11 cellular contexts compared by ENCODE assay signal in genomic region chr10:43781480-43782361, GRCh38.
DNase-seq lines count a peak whose midpoint lies in the region; ATAC-seq, FAIRE-seq and TF ChIP-seq lines count a peak whose summit lies in the region.
"Had no signal": no experiment of that assay in that cellular context is flagged by ENCODE, and none has a peak within 500 bp of the region (broad histone marks: within the 10 kb centered on the region; RNA-seq: fewer than 3 reads in every experiment).

No MANE protein-coding gene starts in this region.

- peak; percentile 13 for FAIRE-seq in HTR-8/SVneo (lab: Jason Lieb, UNC)

- peaks cover 32% of the 10 kb centered on the region for H3K4me1 Mint-ChIP-seq in activated naive CD8-positive, alpha-beta T cell (ENCODE audit: low read depth)

- peak; percentile 44 for DNase-seq in HTR-8/SVneo (ENCODE audit: insufficient read length, low spot score)
- peak; percentile 63 for DNase-seq in stimulated activated CD4-positive, alpha-beta T cell treated with anti-CD3 and anti-CD28 coated beads, Interleukin-15, amount 100 ng/mL, for 24 hours
- DNase-seq in tibial artery = no peak
- no peak for DNase-seq in HPDE6-E6E7 (ENCODE audit: extremely low spot score)

- peak; percentile 83 for ATAC-seq in GM18511 (IDR thresholded peaks at IDR 0.05; ENCODE audit: unreplicated experiment)
- no peak for ATAC-seq in HG02852 (IDR thresholded peaks at IDR 0.05; ENCODE audit: unreplicated experiment)
- no peak for ATAC-seq in HG03280 (IDR thresholded peaks at IDR 0.05; ENCODE audit: unreplicated experiment)
- ATAC-seq: Panc1, right cardiac atrium had no signal

- no peaks in the 10 kb centered on the region for H3K9me3 ChIP-seq in tibial artery
- H3K9me3 ChIP-seq: breast epithelium had no signal

- no peaks in the 10 kb centered on the region for H3K27me3 Mint-ChIP-seq in activated naive CD8-positive, alpha-beta T cell

- no peaks in the 10 kb centered on the region for H3K27me3 ChIP-seq in tibial artery
- H3K27me3 ChIP-seq: breast epithelium had no signal

- no peaks in the 10 kb centered on the region for H3K36me3 ChIP-seq in tibial artery
- H3K36me3 ChIP-seq: breast epithelium had no signal

- peaks cover 0 to 4% (median 0%) of the 10 kb centered on the region in 4 donors for H3K4me1 ChIP-seq in tibial artery
- H3K4me1 ChIP-seq: breast epithelium had no signal

- H3K27ac Mint-ChIP-seq in activated naive CD8-positive, alpha-beta T cell = peak overlapping the region; percentile 66

- intact Hi-C loops in tibial artery (cut with DNase I; ENCODE audit: low total_unique reads) = no loop called here

- H3K9me3 Mint-ChIP-seq in activated naive CD8-positive, alpha-beta T cell (ENCODE audit: low read depth) = no peaks in the 10 kb centered on the region

- no peaks in the 10 kb centered on the region for H3K36me3 Mint-ChIP-seq in activated naive CD8-positive, alpha-beta T cell

- no peak overlapping the region for H3K27ac ChIP-seq in tibial artery
- H3K27ac ChIP-seq: breast epithelium had no signal

- no peak for TF ChIP-seq CTCF in tibial artery (IDR thresholded peaks at IDR 0.05)

- H3K4me3 ChIP-seq in tibial artery = no peak overlapping the region
- H3K4me3 ChIP-seq: breast epithelium had no signal

- H3K4me3 Mint-ChIP-seq in activated naive CD8-positive, alpha-beta T cell = peak overlapping the region; percentile 38

Comparison
In these comparisons a context has a peak if more than half of its experiments do, and no peak if none do; other contexts are left out.
1. DNase-seq: peak in HTR-8/SVneo (single experiment) and stimulated activated CD4-positive, alpha-beta T cell treated with anti-CD3 and anti-CD28 coated beads, Interleukin-15, amount 100 ng/mL, for 24 hours (single experiment); none in tibial artery (0 of 2) and HPDE6-E6E7 (single experiment).